19 cellular contexts compared by ENCODE assay signal in the genomic region with DNA sequence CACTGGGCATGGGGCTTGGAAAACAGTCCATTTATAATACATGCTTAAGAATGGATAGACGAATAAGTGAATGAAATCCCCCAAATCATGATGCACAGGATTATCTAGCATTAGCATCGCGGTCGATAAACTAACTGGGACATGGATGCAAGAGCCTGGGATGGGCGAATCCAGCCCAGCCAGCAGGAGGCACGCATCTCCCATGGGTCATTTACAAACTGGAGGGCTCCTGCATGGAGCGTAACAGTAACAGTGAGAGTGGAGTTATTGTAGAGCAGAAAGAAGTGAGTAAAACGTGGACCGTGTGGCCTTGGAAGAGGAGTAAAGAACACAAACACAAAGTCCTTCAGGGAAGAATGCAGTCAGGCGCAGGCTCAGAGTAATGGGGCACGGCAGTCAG.
DNase-seq lines count a peak whose midpoint lies in the region; ATAC-seq, FAIRE-seq and TF ChIP-seq lines count a peak whose summit lies in the region.
"Had no signal": no experiment of that assay in that cellular context is flagged by ENCODE, and none has a peak within 500 bp of the region (broad histone marks: within the 10 kb centered on the region; RNA-seq: fewer than 3 reads in every experiment).

No MANE protein-coding gene starts in this region.

- in situ Hi-C loops in GM13977 (cut with MboI; ENCODE audit: low pct_unique_long_range_greater_than_20kb, low sequenced_read_pairs, unreplicated experiment): loop anchor here (25.0 kb wide), 1 partner anchor 225 kb away; no protein-coding TSS in a partner anchor

- FAIRE-seq in H54 (lab: Jason Lieb, UNC): no peak

- peaks cover 12% of the 10 kb centered on the region for H3K4me1 Mint-ChIP-seq in WTC11
- H3K4me1 Mint-ChIP-seq in progenitor cell of endocrine pancreas (ENCODE audit: low read depth): no peaks in the 10 kb centered on the region

- H3K27me3 Mint-ChIP-seq in WTC11 (ENCODE audit: low read depth): no peaks in the 10 kb centered on the region
- H3K27me3 Mint-ChIP-seq in progenitor cell of endocrine pancreas: no peaks in the 10 kb centered on the region
- H3K27me3 Mint-ChIP-seq: CD4-positive, alpha-beta T cell had no signal

- POLR2A ChIA-PET in WTC11 (lab: Charles Lee): no interaction called here

- ATAC-seq in WTC11: no peak

- H3K9me3 Mint-ChIP-seq in WTC11 (no peaks in the 10 kb centered on the region), progenitor cell of endocrine pancreas (ENCODE audit: low read depth) (no peaks in the 10 kb centered on the region)
- H3K9me3 Mint-ChIP-seq: CD4-positive, alpha-beta T cell had no signal

- no peak for TF ChIP-seq CTCF in WTC11 (IDR thresholded peaks at IDR 0.05)
- TF ChIP-seq CTCF in progenitor cell of endocrine pancreas (IDR thresholded peaks at IDR 0.05; ENCODE audit: unreplicated experiment): no peak
- TF ChIP-seq CTCF in GM13977 (IDR thresholded peaks at IDR 0.05; ENCODE audit: extremely low read depth, insufficient read depth, missing control alignments): no peak

- peaks cover 32% of the 10 kb centered on the region for H3K36me3 Mint-ChIP-seq in WTC11
- peaks cover 35% of the 10 kb centered on the region for H3K36me3 Mint-ChIP-seq in progenitor cell of endocrine pancreas (ENCODE audit: insufficient read depth)

- H3K4me3 Mint-ChIP-seq in WTC11 (no peak overlapping the region), progenitor cell of endocrine pancreas (ENCODE audit: low read depth) (no peak overlapping the region)
- H3K4me3 Mint-ChIP-seq: CD4-positive, alpha-beta T cell had no signal

- CTCF ChIA-PET in WTC11 (lab: Charles Lee): interaction anchor here (0.5 to 1.3 kb wide), 3 partner anchors 35 to 403 kb away, joined by 3 to 7 read pairs (median 3); no protein-coding TSS in a partner anchor

- TF ChIP-seq POLR2A in H54 (IDR thresholded peaks at IDR 0.05; ENCODE audit: low read depth, low read length): no peak

- H3K27ac ChIP-seq in cingulate gyrus (ENCODE audit: low read depth, low read length): peak overlapping the region; percentile 31
- H3K27ac ChIP-seq: PC-9 had no signal

- DNase-seq in D341Med (ENCODE audit: low spot score) (peak; percentile 11), WTC11 (ENCODE audit: low spot score) (no peak), progenitor cell of endocrine pancreas (ENCODE audit: low spot score, unreplicated experiment) (no peak), H54 (ENCODE audit: insufficient read length, low spot score) (no peak), glomerular visceral epithelial cell (ENCODE audit: extremely low spot score) (no peak), GM13977 (ENCODE audit: low spot score) (no peak)
- DNase-seq: CD4-positive, alpha-beta T cell; COR-L47; DMS 273 treated with DMSO at 0.1 percent for 48 hours; DMS79 treated with DMSO at 0.1 percent for 48 hours; MG63; NCI-H1417; NCI-H187; NCI-H446 treated with DMSO at 0.1 percent for 48 hours; NCI-H526 treated with DMSO at 0.1 percent for 48 hours; PC-9; RPMI8226; SHP77 had no signal

- 0 out of 2 replicates have a peak overlapping the region, but pooled peaks have one; percentile 28 for H3K27ac Mint-ChIP-seq in WTC11
- H3K27ac Mint-ChIP-seq in progenitor cell of endocrine pancreas: peak overlapping the region; percentile 3
- H3K27ac Mint-ChIP-seq: CD4-positive, alpha-beta T cell had no signal

TF ChIP-seq in WTC11, 78 proteins besides CTCF, POLR2A, EP300 and RAD21:
- no peak for TF ChIP-seq RELA (CRISPR knock-in tag; IDR thresholded peaks at IDR 0.05; ENCODE audit: borderline replicate concordance)
- no peak for TF ChIP-seq HMGA2 (CRISPR knock-in tag; IDR thresholded peaks at IDR 0.05)
- TF ChIP-seq, protein P1, sequence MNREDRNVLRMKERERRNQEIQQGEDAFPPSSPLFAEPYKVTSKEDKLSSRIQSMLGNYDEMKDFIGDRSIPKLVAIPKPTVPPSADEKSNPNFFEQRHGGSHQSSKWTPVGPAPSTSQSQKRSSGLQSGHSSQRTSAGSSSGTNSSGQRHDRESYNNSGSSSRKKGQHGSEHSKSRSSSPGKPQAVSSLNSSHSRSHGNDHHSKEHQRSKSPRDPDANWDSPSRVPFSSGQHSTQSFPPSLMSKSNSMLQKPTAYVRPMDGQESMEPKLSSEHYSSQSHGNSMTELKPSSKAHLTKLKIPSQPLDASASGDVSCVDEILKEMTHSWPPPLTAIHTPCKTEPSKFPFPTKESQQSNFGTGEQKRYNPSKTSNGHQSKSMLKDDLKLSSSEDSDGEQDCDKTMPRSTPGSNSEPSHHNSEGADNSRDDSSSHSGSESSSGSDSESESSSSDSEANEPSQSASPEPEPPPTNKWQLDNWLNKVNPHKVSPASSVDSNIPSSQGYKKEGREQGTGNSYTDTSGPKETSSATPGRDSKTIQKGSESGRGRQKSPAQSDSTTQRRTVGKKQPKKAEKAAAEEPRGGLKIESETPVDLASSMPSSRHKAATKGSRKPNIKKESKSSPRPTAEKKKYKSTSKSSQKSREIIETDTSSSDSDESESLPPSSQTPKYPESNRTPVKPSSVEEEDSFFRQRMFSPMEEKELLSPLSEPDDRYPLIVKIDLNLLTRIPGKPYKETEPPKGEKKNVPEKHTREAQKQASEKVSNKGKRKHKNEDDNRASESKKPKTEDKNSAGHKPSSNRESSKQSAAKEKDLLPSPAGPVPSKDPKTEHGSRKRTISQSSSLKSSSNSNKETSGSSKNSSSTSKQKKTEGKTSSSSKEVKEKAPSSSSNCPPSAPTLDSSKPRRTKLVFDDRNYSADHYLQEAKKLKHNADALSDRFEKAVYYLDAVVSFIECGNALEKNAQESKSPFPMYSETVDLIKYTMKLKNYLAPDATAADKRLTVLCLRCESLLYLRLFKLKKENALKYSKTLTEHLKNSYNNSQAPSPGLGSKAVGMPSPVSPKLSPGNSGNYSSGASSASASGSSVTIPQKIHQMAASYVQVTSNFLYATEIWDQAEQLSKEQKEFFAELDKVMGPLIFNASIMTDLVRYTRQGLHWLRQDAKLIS (CRISPR knock-in tag; IDR thresholded peaks at IDR 0.05; ENCODE audit: borderline replicate concordance): no peak
- TF ChIP-seq ATF1 (CRISPR knock-in tag; IDR thresholded peaks at IDR 0.05): no peak
- TF ChIP-seq, protein P2, sequence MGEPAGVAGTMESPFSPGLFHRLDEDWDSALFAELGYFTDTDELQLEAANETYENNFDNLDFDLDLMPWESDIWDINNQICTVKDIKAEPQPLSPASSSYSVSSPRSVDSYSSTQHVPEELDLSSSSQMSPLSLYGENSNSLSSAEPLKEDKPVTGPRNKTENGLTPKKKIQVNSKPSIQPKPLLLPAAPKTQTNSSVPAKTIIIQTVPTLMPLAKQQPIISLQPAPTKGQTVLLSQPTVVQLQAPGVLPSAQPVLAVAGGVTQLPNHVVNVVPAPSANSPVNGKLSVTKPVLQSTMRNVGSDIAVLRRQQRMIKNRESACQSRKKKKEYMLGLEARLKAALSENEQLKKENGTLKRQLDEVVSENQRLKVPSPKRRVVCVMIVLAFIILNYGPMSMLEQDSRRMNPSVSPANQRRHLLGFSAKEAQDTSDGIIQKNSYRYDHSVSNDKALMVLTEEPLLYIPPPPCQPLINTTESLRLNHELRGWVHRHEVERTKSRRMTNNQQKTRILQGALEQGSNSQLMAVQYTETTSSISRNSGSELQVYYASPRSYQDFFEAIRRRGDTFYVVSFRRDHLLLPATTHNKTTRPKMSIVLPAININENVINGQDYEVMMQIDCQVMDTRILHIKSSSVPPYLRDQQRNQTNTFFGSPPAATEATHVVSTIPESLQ (CRISPR knock-in tag; IDR thresholded peaks at IDR 0.05): no peak
- TF ChIP-seq, protein P3, sequence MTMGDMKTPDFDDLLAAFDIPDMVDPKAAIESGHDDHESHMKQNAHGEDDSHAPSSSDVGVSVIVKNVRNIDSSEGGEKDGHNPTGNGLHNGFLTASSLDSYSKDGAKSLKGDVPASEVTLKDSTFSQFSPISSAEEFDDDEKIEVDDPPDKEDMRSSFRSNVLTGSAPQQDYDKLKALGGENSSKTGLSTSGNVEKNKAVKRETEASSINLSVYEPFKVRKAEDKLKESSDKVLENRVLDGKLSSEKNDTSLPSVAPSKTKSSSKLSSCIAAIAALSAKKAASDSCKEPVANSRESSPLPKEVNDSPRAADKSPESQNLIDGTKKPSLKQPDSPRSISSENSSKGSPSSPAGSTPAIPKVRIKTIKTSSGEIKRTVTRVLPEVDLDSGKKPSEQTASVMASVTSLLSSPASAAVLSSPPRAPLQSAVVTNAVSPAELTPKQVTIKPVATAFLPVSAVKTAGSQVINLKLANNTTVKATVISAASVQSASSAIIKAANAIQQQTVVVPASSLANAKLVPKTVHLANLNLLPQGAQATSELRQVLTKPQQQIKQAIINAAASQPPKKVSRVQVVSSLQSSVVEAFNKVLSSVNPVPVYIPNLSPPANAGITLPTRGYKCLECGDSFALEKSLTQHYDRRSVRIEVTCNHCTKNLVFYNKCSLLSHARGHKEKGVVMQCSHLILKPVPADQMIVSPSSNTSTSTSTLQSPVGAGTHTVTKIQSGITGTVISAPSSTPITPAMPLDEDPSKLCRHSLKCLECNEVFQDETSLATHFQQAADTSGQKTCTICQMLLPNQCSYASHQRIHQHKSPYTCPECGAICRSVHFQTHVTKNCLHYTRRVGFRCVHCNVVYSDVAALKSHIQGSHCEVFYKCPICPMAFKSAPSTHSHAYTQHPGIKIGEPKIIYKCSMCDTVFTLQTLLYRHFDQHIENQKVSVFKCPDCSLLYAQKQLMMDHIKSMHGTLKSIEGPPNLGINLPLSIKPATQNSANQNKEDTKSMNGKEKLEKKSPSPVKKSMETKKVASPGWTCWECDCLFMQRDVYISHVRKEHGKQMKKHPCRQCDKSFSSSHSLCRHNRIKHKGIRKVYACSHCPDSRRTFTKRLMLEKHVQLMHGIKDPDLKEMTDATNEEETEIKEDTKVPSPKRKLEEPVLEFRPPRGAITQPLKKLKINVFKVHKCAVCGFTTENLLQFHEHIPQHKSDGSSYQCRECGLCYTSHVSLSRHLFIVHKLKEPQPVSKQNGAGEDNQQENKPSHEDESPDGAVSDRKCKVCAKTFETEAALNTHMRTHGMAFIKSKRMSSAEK (CRISPR knock-in tag; IDR thresholded peaks at IDR 0.05; ENCODE audit: borderline replicate concordance): no peak
- no peak for TF ChIP-seq IRF2 (CRISPR knock-in tag; IDR thresholded peaks at IDR 0.05; ENCODE audit: borderline replicate concordance, low read depth)
- no peak for TF ChIP-seq CREB1 (CRISPR knock-in tag; IDR thresholded peaks at IDR 0.05)
